In the genomic region with DNA sequence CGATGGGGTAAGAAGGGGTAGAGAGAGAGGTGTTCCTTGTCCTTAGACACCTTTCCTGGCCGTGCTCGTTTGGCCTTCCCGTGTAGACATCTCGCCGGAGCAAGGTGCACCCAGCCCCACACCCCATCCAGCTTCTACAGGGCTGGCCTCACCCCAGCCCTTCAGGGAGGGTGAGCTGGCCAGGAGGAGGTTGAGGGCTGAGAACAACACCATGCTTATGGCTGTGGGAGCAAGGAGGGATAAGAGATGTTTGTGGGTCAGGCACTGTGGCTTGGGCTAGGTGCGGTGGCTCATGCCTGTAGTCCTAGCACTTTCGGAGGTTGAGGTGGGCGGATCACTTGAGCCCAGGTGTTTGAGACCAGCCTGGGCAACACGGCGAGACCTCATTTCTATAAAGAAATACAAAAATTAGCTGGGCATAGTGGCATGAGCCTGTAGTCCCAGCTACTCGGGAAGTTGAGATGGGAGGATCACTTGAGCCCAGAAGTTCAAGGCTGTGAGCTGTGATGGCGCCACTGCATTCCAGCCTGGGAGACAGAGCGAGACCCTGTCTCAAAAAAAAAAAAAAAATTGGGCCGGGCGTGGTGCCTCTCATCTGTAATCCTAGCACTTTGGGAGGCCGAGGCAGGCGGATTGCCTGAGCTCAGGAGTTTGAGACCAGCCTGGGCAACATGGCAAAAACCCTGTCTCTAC, we compare ENCODE assay signal across 10 cellular contexts. TPM values are rescaled to one million over a fixed set of nuclear protein-coding genes. Genes with fewer than 3 reads are reported as not detected.
DNase-seq lines count a peak whose midpoint lies in the region; TF ChIP-seq lines count a peak whose summit lies in the region.
"Had no signal": no experiment of that assay in that cellular context is flagged by ENCODE, and none has a peak within 500 bp of the region (broad histone marks: within the 10 kb centered on the region; RNA-seq: fewer than 3 reads in every experiment).

No MANE protein-coding gene starts in this region.

- H3K36me3 ChIP-seq in SK-N-SH (replicated peaks in 1 of 2; ENCODE audit: control insufficient read depth in 1 of 2, insufficient read depth in 2 of 2, low read length in 1 of 2) = no peaks in the 10 kb centered on the region
- no peaks in the 10 kb centered on the region for H3K36me3 ChIP-seq in neural progenitor cell
- no peaks in the 10 kb centered on the region for H3K36me3 ChIP-seq in transverse colon

- POLR2A ChIA-PET in SK-N-SH (lab: Yijun Ruan, JAX) = no interaction called here

- no peak for TF ChIP-seq CTCF in SK-N-SH (IDR thresholded peaks at IDR 0.05)
- TF ChIP-seq CTCF in fibroblast of the aortic adventitia (IDR thresholded peaks at IDR 0.05; ENCODE audit: insufficient read depth, low read length) = no peak
- TF ChIP-seq CTCF in neural progenitor cell (IDR thresholded peaks at IDR 0.05) = no peak
- TF ChIP-seq CTCF in transverse colon (IDR thresholded peaks at IDR 0.05) = no peak

- no peaks in the 10 kb centered on the region for H3K9me3 ChIP-seq in SK-N-SH
- no peaks in the 10 kb centered on the region for H3K9me3 ChIP-seq in neural progenitor cell (ENCODE audit: low read depth)
- H3K9me3 ChIP-seq in transverse colon = no peaks in the 10 kb centered on the region

- H3K9ac ChIP-seq in SK-N-SH (no peak overlapping the region), neural progenitor cell (no peak overlapping the region)

- in situ Hi-C loops in transverse colon (cut with MboI; ENCODE audit: low pct_ligation_motif_present in 1 of 4, low pct_unique_long_range_greater_than_20kb in 1 of 4, low sequenced_read_pairs in 3 of 4) = no loop called here

- H3K9me2 ChIP-seq in SK-N-SH = no peaks in the 10 kb centered on the region

- H3K4me1 Mint-ChIP-seq in neural progenitor cell = peaks cover 2% of the 10 kb centered on the region

- peak overlapping the region; percentile 83 for H3K27ac Mint-ChIP-seq in neural progenitor cell
- H3K27ac Mint-ChIP-seq: activated CD4-positive, alpha-beta T cell treated with anti-CD3 and anti-CD28 coated beads for 36 hours; activated naive CD4-positive, alpha-beta T cell treated with anti-CD3 and anti-CD28 coated beads for 36 hours had no signal

- no peak for TF ChIP-seq RAD21 in SK-N-SH (IDR thresholded peaks at IDR 0.05; ENCODE audit: low read length)

- 99% methylated on average over 18 of the region's 18 CpGs for WGBS in SK-N-SH (ENCODE audit: low lambda C conversion rate)
- 58 to 78% methylated on average over 11 to 18 of the region's 18 CpGs for WGBS in transverse colon (ENCODE audit: low coverage in 1 of 2), 2 donors

- intact Hi-C loops in transverse colon (cut with DNase I; ENCODE audit: low total_unique reads) = no loop called here

- peaks cover 30% of the 10 kb centered on the region for H3K36me3 Mint-ChIP-seq in neural progenitor cell

- H3K9me3 Mint-ChIP-seq in neural progenitor cell = peaks cover 5% of the 10 kb centered on the region
- H3K9me3 Mint-ChIP-seq: activated naive CD4-positive, alpha-beta T cell treated with anti-CD3 and anti-CD28 coated beads for 36 hours; neural crest cell had no signal

- no peak overlapping the region for H2AFZ ChIP-seq in SK-N-SH (ENCODE audit: low read depth)
- no peak overlapping the region for H2AFZ ChIP-seq in neural progenitor cell (replicated peaks)

- H3K79me2 ChIP-seq in SK-N-SH (ENCODE audit: insufficient read depth) (peaks cover 100% of the 10 kb centered on the region), neural progenitor cell (ENCODE audit: low read depth) (peaks cover 100% of the 10 kb centered on the region)

- H3K27ac ChIP-seq in SK-N-SH (ENCODE audit: low read depth in 2 of 2, low read length in 1 of 2) = peak overlapping the region in 1 of 2 experiments; percentile 33; a peak in 1 of 4 replicates
- H3K27ac ChIP-seq in neural progenitor cell = no peak overlapping the region
- peak overlapping the region; percentile 42 to 74 (median 65) for H3K27ac ChIP-seq in transverse colon

- H3K4me3 ChIP-seq in SK-N-SH (ENCODE audit: low read depth in 2 of 2, low read length in 1 of 2) (no peak overlapping the region), fibroblast of the aortic adventitia (ENCODE audit: low read depth, low read length) (peak overlapping the region; percentile 25), neural progenitor cell (no peak overlapping the region), transverse colon (no peak overlapping the region)

- H3K27me3 ChIP-seq in SK-N-SH (ENCODE audit: insufficient read depth) (no peaks in the 10 kb centered on the region), neural progenitor cell (no peaks in the 10 kb centered on the region), transverse colon (no peaks in the 10 kb centered on the region)

- peaks cover 5 to 7% of the 10 kb centered on the region in 2 experiments; a peak in 2 of 4 replicates for H3K4me1 ChIP-seq in SK-N-SH (ENCODE audit: control insufficient read depth in 1 of 2, insufficient read depth in 2 of 2, low read depth in 1 of 2, low read length in 1 of 2)
- H3K4me1 ChIP-seq in neural progenitor cell = no peaks in the 10 kb centered on the region
- peaks cover 12 to 25% (median 18%) of the 10 kb centered on the region in 4 donors for H3K4me1 ChIP-seq in transverse colon

- CTCF ChIA-PET in SK-N-SH (lab: Yijun Ruan, JAX) = interaction anchor here (0.9 to 2.3 kb wide), 4 partner anchors 35 to 104 kb away, joined by 3 to 10 read pairs (median 6); no protein-coding TSS in a partner anchor

- H4K20me1 ChIP-seq in SK-N-SH (ENCODE audit: insufficient read depth) = peaks cover 91% of the 10 kb centered on the region
- peaks cover 94% of the 10 kb centered on the region for H4K20me1 ChIP-seq in neural progenitor cell (ENCODE audit: low read depth)

- DNase-seq in SK-N-SH = no peak
- DNase-seq in fibroblast of the aortic adventitia (ENCODE audit: low read depth) = no peak
- no peak for DNase-seq in neural progenitor cell (ENCODE audit: low spot score)
- DNase-seq in transverse colon = no peak
- no peak for DNase-seq in pons (ENCODE audit: low spot score)
- no peak for DNase-seq in NCI-H2029 treated with DMSO at 0.1 percent for 48 hours (lab: John Stamatoyannopoulos, UW)
- no peak for DNase-seq in activated CD4-positive, alpha-beta T cell treated with anti-CD3 and anti-CD28 coated beads, Interleukin-2, amount 50 U/mL, for 4 hours
- DNase-seq: activated CD4-positive, alpha-beta T cell treated with anti-CD3 and anti-CD28 coated beads for 36 hours; activated naive CD4-positive, alpha-beta T cell treated with anti-CD3 and anti-CD28 coated beads for 36 hours had no signal

- H3K4me3 Mint-ChIP-seq in neural progenitor cell = peak overlapping the region; percentile 57
- H3K4me3 Mint-ChIP-seq: activated CD4-positive, alpha-beta T cell treated with anti-CD3 and anti-CD28 coated beads for 36 hours; activated naive CD4-positive, alpha-beta T cell treated with anti-CD3 and anti-CD28 coated beads for 36 hours; neural crest cell had no signal

- TF ChIP-seq EP300 in SK-N-SH (IDR thresholded peaks at IDR 0.05; ENCODE audit: borderline replicate concordance in 1 of 2, low read depth in 1 of 2, low read length in 1 of 2) (no peak), transverse colon (IDR thresholded peaks at IDR 0.05; ENCODE audit: low read depth) (no peak)

- H3K4me2 ChIP-seq in SK-N-SH (0 out of 2 replicates have a peak overlapping the region, but pooled peaks have one; percentile 59), neural progenitor cell (no peak overlapping the region)

- no peak for TF ChIP-seq POLR2A in transverse colon (IDR thresholded peaks at IDR 0.05)

- peaks cover 3% of the 10 kb centered on the region for H3K27me3 Mint-ChIP-seq in neural progenitor cell (ENCODE audit: insufficient read depth, low read depth)
- H3K27me3 Mint-ChIP-seq: activated CD4-positive, alpha-beta T cell treated with anti-CD3 and anti-CD28 coated beads for 36 hours had no signal

- H3F3A ChIP-seq in SK-N-SH (replicated peaks; ENCODE audit: insufficient read depth) (peaks cover 4% of the 10 kb centered on the region), neural progenitor cell (ENCODE audit: low read depth) (peaks cover 5% of the 10 kb centered on the region)

TF ChIP-seq in SK-N-SH, 30 proteins besides CTCF, POLR2A, EP300 and RAD21 (continues in another document):
- TF ChIP-seq TEAD4 (IDR thresholded peaks at IDR 0.05; ENCODE audit: borderline replicate concordance, insufficient read depth) = no peak
- TF ChIP-seq, protein P1, sequence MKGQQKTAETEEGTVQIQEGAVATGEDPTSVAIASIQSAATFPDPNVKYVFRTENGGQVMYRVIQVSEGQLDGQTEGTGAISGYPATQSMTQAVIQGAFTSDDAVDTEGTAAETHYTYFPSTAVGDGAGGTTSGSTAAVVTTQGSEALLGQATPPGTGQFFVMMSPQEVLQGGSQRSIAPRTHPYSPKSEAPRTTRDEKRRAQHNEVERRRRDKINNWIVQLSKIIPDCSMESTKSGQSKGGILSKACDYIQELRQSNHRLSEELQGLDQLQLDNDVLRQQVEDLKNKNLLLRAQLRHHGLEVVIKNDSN (IDR thresholded peaks at IDR 0.05; ENCODE audit: borderline replicate concordance, low read depth) = no peak
- TF ChIP-seq SMC3 (IDR thresholded peaks at IDR 0.05; ENCODE audit: low read depth, low read length) = no peak

RNA-seq across cellular contexts. Expression of a gene that starts 15.5 kb away (rescaled TPM):
- polyA plus RNA-seq in SK-N-SH (2012; rRNA removed) = 48.3 and 90.7 TPM in 2 replicates
- 58.0 and 70.3 TPM in 2 replicates for polyA plus RNA-seq in SK-N-SH (2012; cell fraction: cytosol; rRNA removed)
- 142 and 154 TPM in 2 replicates for polyA plus RNA-seq in SK-N-SH (2012; cell fraction: nucleus; rRNA removed)
- total RNA-seq in fibroblast of the aortic adventitia (ENCODE audit: low replicate concordance) (46.5 and 63.8 TPM in 2 replicates), neural progenitor cell (ENCODE audit: low replicate concordance) (169 and 257 TPM in 2 replicates), transverse colon (100 to 1,000 TPM in 3 of 4 donors, 10 to 100 TPM in 1; 81.9 to 460 (median 118) TPM)

RNA-seq across cellular contexts. Expression of a gene that starts 47.7 kb away (rescaled TPM):
- 11.7 and 12.5 TPM in 2 replicates for polyA plus RNA-seq in SK-N-SH (2012; rRNA removed)
- 9.1 and 12.9 TPM in 2 replicates for polyA plus RNA-seq in SK-N-SH (2012; cell fraction: cytosol; rRNA removed)
- polyA plus RNA-seq in SK-N-SH (2012; cell fraction: nucleus; rRNA removed) = 10.5 and 11.2 TPM in 2 replicates
- 18.4 and 41.5 TPM in 2 replicates for total RNA-seq in fibroblast of the aortic adventitia (ENCODE audit: low replicate concordance)
- 24.4 and 34.9 TPM in 2 replicates for total RNA-seq in neural progenitor cell (ENCODE audit: low replicate concordance)
- 10 to 100 TPM; 40.0 to 45.3 (median 43.2) TPM for total RNA-seq in transverse colon

RNA-seq across cellular contexts. Expression of a gene that starts 47.9 kb away (rescaled TPM):
- 61.3 and 62.5 TPM in 2 replicates for polyA plus RNA-seq in SK-N-SH (2012; rRNA removed)
- 22.3 and 40.1 TPM in 2 replicates for polyA plus RNA-seq in SK-N-SH (2012; cell fraction: cytosol; rRNA removed)
- polyA plus RNA-seq in SK-N-SH (2012; cell fraction: nucleus; rRNA removed) = 84.7 and 85.3 TPM in 2 replicates
- total RNA-seq in fibroblast of the aortic adventitia (ENCODE audit: low replicate concordance) (68.7 and 89.1 TPM in 2 replicates), neural progenitor cell (ENCODE audit: low replicate concordance) (11.9 and 36.8 TPM in 2 replicates), transverse colon (100 to 1,000 TPM in 1 of 4 donors, 10 to 100 TPM in 3; 23.6 to 134 (median 58.4) TPM)
